8 cellular contexts compared by ENCODE assay signal in the genomic region with DNA sequence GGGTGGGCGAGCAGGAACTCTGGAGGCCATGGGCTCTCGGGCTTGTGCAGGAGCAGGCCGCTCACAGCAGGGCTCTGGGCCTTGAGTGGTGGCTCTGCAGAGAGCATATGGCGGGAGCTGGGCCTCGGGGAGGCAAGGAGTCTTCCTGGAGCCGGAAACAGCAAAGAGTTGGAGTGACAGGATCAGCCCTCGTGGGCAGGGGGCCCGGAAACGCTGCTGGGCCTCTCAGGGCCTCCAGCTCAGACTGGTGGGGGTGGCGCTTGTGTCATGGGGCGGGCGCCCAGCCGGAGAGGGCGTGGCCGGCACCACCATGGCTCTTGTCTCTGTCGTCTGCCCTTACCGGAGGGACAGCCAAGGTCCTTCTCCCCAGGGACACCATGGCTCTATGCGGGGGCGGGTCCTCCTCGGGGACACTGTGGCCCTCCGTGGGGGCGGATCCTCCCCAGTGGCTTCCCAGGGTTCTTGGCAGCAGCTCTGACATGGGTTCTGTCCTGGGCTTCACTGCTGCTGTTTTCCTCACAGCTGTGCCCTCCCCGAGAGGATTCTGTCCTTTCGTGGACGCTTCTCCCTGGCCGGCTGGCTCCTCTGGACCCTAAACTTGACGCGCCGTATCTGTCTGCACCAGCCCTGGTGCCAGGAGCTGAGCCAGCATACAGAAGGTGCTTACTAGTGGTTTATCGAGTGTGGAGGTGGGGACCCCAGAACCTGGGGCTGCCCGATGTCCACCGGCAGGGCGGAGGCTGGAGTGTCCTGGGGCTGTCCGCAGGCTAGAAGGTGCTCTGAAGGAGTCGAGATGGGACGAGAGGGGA. TPM values are rescaled to one million over a fixed set of nuclear protein-coding genes. Genes with fewer than 3 reads are reported as not detected.
A peak's percentile ranks its signal among the peaks of the same experiment; 100 is the strongest.
DNase-seq lines count a peak whose midpoint lies in the region; ATAC-seq, FAIRE-seq and TF ChIP-seq lines count a peak whose summit lies in the region.

No MANE protein-coding gene starts in this region.

- no peak overlapping the region for H3K4me3 ChIP-seq in endothelial cell of umbilical vein (replicated peaks in 1 of 3; ENCODE audit: insufficient read depth in 1 of 3, low read depth in 1 of 3, low read length in 3 of 3)

- H3K4me1 ChIP-seq in endothelial cell of umbilical vein (ENCODE audit: control insufficient read depth, extremely low read depth, insufficient read depth, low read length): peaks cover 16% of the 10 kb centered on the region

- H4K20me1 ChIP-seq in endothelial cell of umbilical vein (replicated peaks; ENCODE audit: control insufficient read depth, extremely low read depth, insufficient read depth, low read length): no peaks in the 10 kb centered on the region

- BruUV-seq in endothelial cell of umbilical vein (replicated peaks; lab: Mats Ljungman, UMichigan): no TSS peak

- H2AFZ ChIP-seq in endothelial cell of umbilical vein (ENCODE audit: low read depth, low read length): no peak overlapping the region

- H3K9ac ChIP-seq in endothelial cell of umbilical vein (replicated peaks; ENCODE audit: extremely low read depth, insufficient read depth, low read length): peak overlapping the region; percentile 14

- no peak for TF ChIP-seq POLR2A in endothelial cell of umbilical vein (IDR thresholded peaks at IDR 0.05; ENCODE audit: low read depth, low read length)

- intact Hi-C loops in activated CD8-positive, alpha-beta T cell treated with anti-CD3 and anti-CD28 coated beads for 36 hours (cut with micrococcal nuclease): no loop called here
- intact Hi-C loops in endothelial cell of umbilical vein (cut with micrococcal nuclease): loop anchor here (1.0 to 5.0 kb wide), 2 partner anchors 17 to 90 kb away; a partner anchor contains a TSS

- H3K79me2 ChIP-seq in endothelial cell of umbilical vein (ENCODE audit: control insufficient read depth, insufficient read depth, low read length): peaks cover 35% of the 10 kb centered on the region

- no peaks in the 10 kb centered on the region for H3K27me3 Mint-ChIP-seq in activated CD8-positive, alpha-beta T cell treated with anti-CD3 and anti-CD28 coated beads for 36 hours
- no peaks in the 10 kb centered on the region for H3K27me3 Mint-ChIP-seq in naive B cell

- H3K27me3 ChIP-seq in endothelial cell of umbilical vein (ENCODE audit: control insufficient read depth in 2 of 2, insufficient read depth in 2 of 2, low read length in 2 of 2): peaks cover 0 to 10% of the 10 kb centered on the region in 2 experiments

- peak overlapping the region; percentile 83 for H3K27ac Mint-ChIP-seq in activated CD8-positive, alpha-beta T cell treated with anti-CD3 and anti-CD28 coated beads for 36 hours
- H3K27ac Mint-ChIP-seq in naive B cell: peak overlapping the region in 3 of 6 donors; percentile 29 to 82 (median 32)

- H3K9me1 ChIP-seq in endothelial cell of umbilical vein (replicated peaks; ENCODE audit: control insufficient read depth, extremely low read depth, insufficient read depth, low read length): no peaks in the 10 kb centered on the region

- H3K4me3 Mint-ChIP-seq in activated CD8-positive, alpha-beta T cell treated with anti-CD3 and anti-CD28 coated beads for 36 hours: peak overlapping the region; percentile 46
- H3K4me3 Mint-ChIP-seq in naive B cell: peak overlapping the region; percentile 20 to 84 (median 58)

- CTCF ChIA-PET in activated CD8-positive, alpha-beta T cell treated with anti-CD3 and anti-CD28 coated beads for 36 hours (lab: Charles Lee): interaction anchor here (0.8 to 1.7 kb wide), 7 partner anchors 12 to 108 kb away, joined by 3 to 9 read pairs (median 5); no protein-coding TSS in a partner anchor
- CTCF ChIA-PET in endothelial cell of umbilical vein (lab: Charles Lee): interaction anchor here (0.9 to 3.9 kb wide), 8 partner anchors 12 to 108 kb away, joined by 3 to 15 read pairs (median 4); no protein-coding TSS in a partner anchor

- FAIRE-seq in endothelial cell of umbilical vein (lab: Jason Lieb, UNC): peak; percentile 85

- H3K9me3 Mint-ChIP-seq in activated CD8-positive, alpha-beta T cell treated with anti-CD3 and anti-CD28 coated beads for 36 hours: no peaks in the 10 kb centered on the region
- no peaks in the 10 kb centered on the region for H3K9me3 Mint-ChIP-seq in naive B cell

- no peaks in the 10 kb centered on the region for H3K9me3 ChIP-seq in endothelial cell of umbilical vein (replicated peaks; ENCODE audit: control insufficient read depth, insufficient read depth, low read length)

- peak overlapping the region; percentile 26 for H3K4me2 ChIP-seq in endothelial cell of umbilical vein (ENCODE audit: insufficient read depth, low read length)

- peaks cover 0 to 5% of the 10 kb centered on the region in 2 experiments for H3K36me3 ChIP-seq in endothelial cell of umbilical vein (ENCODE audit: control insufficient read depth in 2 of 2, extremely low read depth in 1 of 2, insufficient read depth in 2 of 2, low read length in 2 of 2)

- POLR2A ChIA-PET in activated CD8-positive, alpha-beta T cell treated with anti-CD3 and anti-CD28 coated beads for 36 hours (lab: Charles Lee): no interaction called here
- POLR2A ChIA-PET in endothelial cell of umbilical vein (lab: Charles Lee): no interaction called here

- dilution Hi-C loops in endothelial cell of umbilical vein (cut with MboI; ENCODE audit: extremely low pct_ligation_motif_present, low sequenced_read_pairs): no loop called here

- DNase-seq in Daoy (ENCODE audit: low read depth): peak; percentile 80
- DNase-seq in activated CD8-positive, alpha-beta T cell treated with anti-CD3 and anti-CD28 coated beads for 36 hours: peak; percentile 88
- DNase-seq in endothelial cell of umbilical vein (ENCODE audit: low read depth, low spot score): peak; percentile 85
- DNase-seq in naive B cell: peak; percentile 40
- peak; percentile 29 to 66 (median 60) for DNase-seq in stimulated activated naive CD4-positive, alpha-beta T cell (lab: John Stamatoyannopoulos, UW)
- no peak for DNase-seq in NCI-H774 (lab: John Stamatoyannopoulos, UW)
- DNase-seq in SIG-M5 treated with dmso at 0.1 percent for 504 hours (lab: John Stamatoyannopoulos, UW; ENCODE audit: unreplicated experiment): no peak

- H3K36me3 Mint-ChIP-seq in activated CD8-positive, alpha-beta T cell treated with anti-CD3 and anti-CD28 coated beads for 36 hours (ENCODE audit: low read depth): no peaks in the 10 kb centered on the region
- H3K36me3 Mint-ChIP-seq in naive B cell: no peaks in the 10 kb centered on the region

- no peak for TF ChIP-seq CTCF in activated CD8-positive, alpha-beta T cell treated with anti-CD3 and anti-CD28 coated beads for 36 hours (IDR thresholded peaks at IDR 0.05)
- no peak for TF ChIP-seq CTCF in endothelial cell of umbilical vein (IDR thresholded peaks at IDR 0.05; ENCODE audit: extremely low read depth in 1 of 2, insufficient read depth in 1 of 2, low read depth in 1 of 2, low read length in 2 of 2)

- ATAC-seq in HG03520 (IDR thresholded peaks at IDR 0.05; ENCODE audit: unreplicated experiment) (peak; percentile 47), naive B cell (ENCODE audit: low read depth in 2 of 2) (peak; percentile 52)
- peak; percentile 98 for ATAC-seq in activated CD8-positive, alpha-beta T cell treated with anti-CD3 and anti-CD28 coated beads for 36 hours

- H3K4me1 Mint-ChIP-seq in activated CD8-positive, alpha-beta T cell treated with anti-CD3 and anti-CD28 coated beads for 36 hours (ENCODE audit: low read depth): peaks cover 46% of the 10 kb centered on the region
- peaks cover 33 to 54% (median 40%) of the 10 kb centered on the region in 3 donors for H3K4me1 Mint-ChIP-seq in naive B cell

- H3K27ac ChIP-seq in endothelial cell of umbilical vein (ENCODE audit: insufficient read depth, low read depth, low read length): peak overlapping the region; percentile 48

TF ChIP-seq in endothelial cell of umbilical vein, 7 proteins besides CTCF, POLR2A, EP300 and RAD21:
- TF ChIP-seq EZH2 (IDR thresholded peaks at IDR 0.05; ENCODE audit: borderline replicate concordance, low read depth, low read length, severe bottlenecking): no peak
- TF ChIP-seq POLR2AphosphoS5 (IDR thresholded peaks at IDR 0.05; ENCODE audit: insufficient read depth, low read depth, low read length): peak; percentile 55
- TF ChIP-seq, protein P1, sequence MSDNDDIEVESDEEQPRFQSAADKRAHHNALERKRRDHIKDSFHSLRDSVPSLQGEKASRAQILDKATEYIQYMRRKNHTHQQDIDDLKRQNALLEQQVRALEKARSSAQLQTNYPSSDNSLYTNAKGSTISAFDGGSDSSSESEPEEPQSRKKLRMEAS (IDR thresholded peaks at IDR 0.05; ENCODE audit: insufficient read depth, insufficient read length): peak; percentile 20
- TF ChIP-seq FOS (IDR thresholded peaks at IDR 0.05; ENCODE audit: borderline replicate concordance, insufficient read depth, low read length): no peak

RNA-seq across cellular contexts. Expression of a gene that starts 17.0 kb away (rescaled TPM):
- total RNA-seq in Daoy (2014; rRNA removed; shearing (Covaris generic)): 2.6 and 9.8 TPM in 2 replicates
- total RNA-seq in activated CD8-positive, alpha-beta T cell treated with anti-CD3 and anti-CD28 coated beads for 36 hours: 10 to 100 TPM; 41.4 to 48.1 TPM
- 75.5 and 79.8 TPM in 2 replicates for total RNA-seq in endothelial cell of umbilical vein
- 10.2 and 19.3 TPM in 2 replicates for polyA plus RNA-seq in endothelial cell of umbilical vein
- 11.1 and 20.9 TPM in 2 replicates for polyA plus RNA-seq in endothelial cell of umbilical vein (2011; cell fraction: cytosol; rRNA removed)
- polyA plus RNA-seq in endothelial cell of umbilical vein (2011; cell fraction: nucleus; rRNA removed): 30.5 and 90.9 TPM in 2 replicates
- polyA plus RNA-seq in endothelial cell of umbilical vein (2012): 39.6 and 65.2 TPM in 2 replicates
- 3.4 and 4.2 TPM in 2 replicates for polyA minus RNA-seq in endothelial cell of umbilical vein
- 44.8 TPM for polyA minus RNA-seq in endothelial cell of umbilical vein (2011; cell fraction: cytosol; rRNA and poly(A)+ RNA removed)
- 7.9 and 13.7 TPM in 2 replicates for polyA minus RNA-seq in endothelial cell of umbilical vein (2011; cell fraction: nucleus; rRNA and poly(A)+ RNA removed)
- 1 to 10 TPM in 5 of 6 donors, under 1 TPM in 1; 0.60 to 5.8 (median 2.9) TPM for polyA plus RNA-seq in naive B cell (ENCODE audit: low read depth in 6 of 6)

Comparison
In these comparisons a context has a peak if more than half of its experiments do, and no peak if none do; other contexts are left out.
1. DNase-seq: peak in Daoy (single experiment), activated CD8-positive, alpha-beta T cell treated with anti-CD3 and anti-CD28 coated beads for 36 hours (single experiment), endothelial cell of umbilical vein (single experiment), naive B cell (single experiment) and stimulated activated naive CD4-positive, alpha-beta T cell (6 of 6); none in NCI-H774 (single experiment) and SIG-M5 treated with dmso at 0.1 percent for 504 hours (single experiment).
2. ATAC-seq: peak in every context shown above with its lines; median percentile 98 in activated CD8-positive, alpha-beta T cell treated with anti-CD3 and anti-CD28 coated beads for 36 hours; 52 in naive B cell; 47 in HG03520.